ENCODE assay signal across 1 cellular context in the genomic region with DNA sequence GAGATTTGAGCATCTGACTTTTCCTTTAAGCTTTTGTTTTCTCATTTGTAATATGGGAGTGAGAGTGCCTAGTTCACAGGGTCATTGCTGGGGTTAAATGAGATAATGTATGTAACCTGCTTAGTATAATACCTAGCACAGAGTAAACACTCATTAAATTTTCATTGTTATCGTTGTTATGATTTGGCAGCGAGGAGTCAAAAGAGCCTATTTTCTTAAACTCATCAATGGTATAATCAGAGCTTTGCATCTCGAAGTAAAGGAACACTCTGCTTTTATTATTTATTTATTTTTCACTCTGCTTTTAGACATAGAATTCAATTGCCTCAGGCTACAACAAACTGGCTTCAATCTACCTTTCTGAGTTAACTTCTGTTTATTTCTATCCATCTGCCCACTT.
TF ChIP-seq lines count a peak whose summit lies in the region.

No MANE protein-coding gene starts in this region.

TF ChIP-seq in liver, 16 proteins besides CTCF, POLR2A, EP300 and RAD21 (continued from another document):
- TF ChIP-seq, protein P1, sequence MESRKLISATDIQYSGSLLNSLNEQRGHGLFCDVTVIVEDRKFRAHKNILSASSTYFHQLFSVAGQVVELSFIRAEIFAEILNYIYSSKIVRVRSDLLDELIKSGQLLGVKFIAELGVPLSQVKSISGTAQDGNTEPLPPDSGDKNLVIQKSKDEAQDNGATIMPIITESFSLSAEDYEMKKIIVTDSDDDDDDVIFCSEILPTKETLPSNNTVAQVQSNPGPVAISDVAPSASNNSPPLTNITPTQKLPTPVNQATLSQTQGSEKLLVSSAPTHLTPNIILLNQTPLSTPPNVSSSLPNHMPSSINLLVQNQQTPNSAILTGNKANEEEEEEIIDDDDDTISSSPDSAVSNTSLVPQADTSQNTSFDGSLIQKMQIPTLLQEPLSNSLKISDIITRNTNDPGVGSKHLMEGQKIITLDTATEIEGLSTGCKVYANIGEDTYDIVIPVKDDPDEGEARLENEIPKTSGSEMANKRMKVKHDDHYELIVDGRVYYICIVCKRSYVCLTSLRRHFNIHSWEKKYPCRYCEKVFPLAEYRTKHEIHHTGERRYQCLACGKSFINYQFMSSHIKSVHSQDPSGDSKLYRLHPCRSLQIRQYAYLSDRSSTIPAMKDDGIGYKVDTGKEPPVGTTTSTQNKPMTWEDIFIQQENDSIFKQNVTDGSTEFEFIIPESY (IDR thresholded peaks at IDR 0.05): no peak
- TF ChIP-seq HNF4A (conservative IDR thresholded peaks at IDR 0.05) (no peak), EGR1 (IDR thresholded peaks at IDR 0.05; ENCODE audit: low read depth in 2 of 2) (no peak), GABPA (IDR thresholded peaks at IDR 0.05 in 1 of 2, conservative IDR thresholded peaks at IDR 0.05 in 1 of 2) (no peak)
TF ChIP-seq in liver: peak in this region for 0.
